ENCODE assay signal across 1 cellular context in genomic region chr19:16495982-16496612, GRCh38.
A peak's percentile ranks its signal among the peaks of the same experiment; 100 is the strongest.
TF ChIP-seq lines count a peak whose summit lies in the region.

Gene C19orf44, plus strand, starts transcription at chr19:16496394. Its CDS starts 4,399 bp downstream, at chr19:16500793.
Gene CALR3, minus strand, starts transcription at chr19:16496167. Its CDS starts 38 bp downstream, at chr19:16496129.

TF ChIP-seq in HepG2, 621 proteins besides CTCF, POLR2A, EP300 and RAD21 (continued from another document and continues in another):
- TF ChIP-seq PRDM4 (CRISPR knock-in tag; IDR thresholded peaks at IDR 0.05; ENCODE audit: borderline replicate concordance) (no peak), ZNF558 (CRISPR knock-in tag; IDR thresholded peaks at IDR 0.05; ENCODE audit: borderline replicate concordance) (no peak), POLR2G (IDR thresholded peaks at IDR 0.05; ENCODE audit: low read depth, low read length) (peak; percentile 60; the same call in 1 of the 2 replicates), ZNF616 (CRISPR knock-in tag; IDR thresholded peaks at IDR 0.05; ENCODE audit: low read depth) (no peak), ZBTB37 (CRISPR knock-in tag; IDR thresholded peaks at IDR 0.05) (no peak), MED13 (CRISPR knock-in tag; IDR thresholded peaks at IDR 0.05) (no peak), ZNF652 (CRISPR knock-in tag; IDR thresholded peaks at IDR 0.05; ENCODE audit: borderline replicate concordance, low read depth) (peak; percentile 85), SMAD3 (CRISPR knock-in tag; IDR thresholded peaks at IDR 0.05) (0 out of 2 replicates have a peak, but pooled peaks have one; percentile 57), ZNF850 (CRISPR knock-in tag; conservative IDR thresholded peaks at IDR 0.05) (no peak), TCF7L2 (IDR thresholded peaks at IDR 0.05; ENCODE audit: low read depth, low read length) (no peak), ATF2 (CRISPR knock-in tag; IDR thresholded peaks at IDR 0.05) (peak; percentile 57; the same call in 1 of the 2 replicates), ZNF564 (CRISPR knock-in tag; IDR thresholded peaks at IDR 0.05) (no peak), MLLT10 (CRISPR knock-in tag; IDR thresholded peaks at IDR 0.05) (no peak), GABPB1 (CRISPR knock-in tag; IDR thresholded peaks at IDR 0.05) (peak; percentile 99), PITX1 (CRISPR knock-in tag; IDR thresholded peaks at IDR 0.05) (peak; percentile 80), NR1H2 (CRISPR knock-in tag; IDR thresholded peaks at IDR 0.05; ENCODE audit: borderline replicate concordance, low read depth) (no peak), PHF8 (CRISPR knock-in tag; IDR thresholded peaks at IDR 0.05) (peak; percentile 59), ZBTB49 (CRISPR knock-in tag; IDR thresholded peaks at IDR 0.05; ENCODE audit: borderline replicate concordance) (no peak), GATAD1 (CRISPR knock-in tag; IDR thresholded peaks at IDR 0.05) (peak; percentile 86), FOXO4 (CRISPR knock-in tag; conservative IDR thresholded peaks at IDR 0.05) (no peak), MTERF4 (CRISPR knock-in tag; IDR thresholded peaks at IDR 0.05) (no peak), AGO1 (IDR thresholded peaks at IDR 0.05; ENCODE audit: low read depth, low read length, poor library complexity, severe bottlenecking) (no peak), SALL1 (CRISPR knock-in tag; IDR thresholded peaks at IDR 0.05) (peak; percentile 88), ZSCAN9 (CRISPR knock-in tag; IDR thresholded peaks at IDR 0.05; ENCODE audit: borderline replicate concordance) (peak; percentile 37; the same call in 1 of the 2 replicates), ZFX (CRISPR knock-in tag; IDR thresholded peaks at IDR 0.05; ENCODE audit: low read depth) (peak; percentile 80), KAT7 (CRISPR knock-in tag; IDR thresholded peaks at IDR 0.05; ENCODE audit: borderline replicate concordance) (no peak), MNT (IDR thresholded peaks at IDR 0.05) (peak; percentile 36; the same call in 1 of the 2 replicates)
- TF ChIP-seq, protein P1, sequence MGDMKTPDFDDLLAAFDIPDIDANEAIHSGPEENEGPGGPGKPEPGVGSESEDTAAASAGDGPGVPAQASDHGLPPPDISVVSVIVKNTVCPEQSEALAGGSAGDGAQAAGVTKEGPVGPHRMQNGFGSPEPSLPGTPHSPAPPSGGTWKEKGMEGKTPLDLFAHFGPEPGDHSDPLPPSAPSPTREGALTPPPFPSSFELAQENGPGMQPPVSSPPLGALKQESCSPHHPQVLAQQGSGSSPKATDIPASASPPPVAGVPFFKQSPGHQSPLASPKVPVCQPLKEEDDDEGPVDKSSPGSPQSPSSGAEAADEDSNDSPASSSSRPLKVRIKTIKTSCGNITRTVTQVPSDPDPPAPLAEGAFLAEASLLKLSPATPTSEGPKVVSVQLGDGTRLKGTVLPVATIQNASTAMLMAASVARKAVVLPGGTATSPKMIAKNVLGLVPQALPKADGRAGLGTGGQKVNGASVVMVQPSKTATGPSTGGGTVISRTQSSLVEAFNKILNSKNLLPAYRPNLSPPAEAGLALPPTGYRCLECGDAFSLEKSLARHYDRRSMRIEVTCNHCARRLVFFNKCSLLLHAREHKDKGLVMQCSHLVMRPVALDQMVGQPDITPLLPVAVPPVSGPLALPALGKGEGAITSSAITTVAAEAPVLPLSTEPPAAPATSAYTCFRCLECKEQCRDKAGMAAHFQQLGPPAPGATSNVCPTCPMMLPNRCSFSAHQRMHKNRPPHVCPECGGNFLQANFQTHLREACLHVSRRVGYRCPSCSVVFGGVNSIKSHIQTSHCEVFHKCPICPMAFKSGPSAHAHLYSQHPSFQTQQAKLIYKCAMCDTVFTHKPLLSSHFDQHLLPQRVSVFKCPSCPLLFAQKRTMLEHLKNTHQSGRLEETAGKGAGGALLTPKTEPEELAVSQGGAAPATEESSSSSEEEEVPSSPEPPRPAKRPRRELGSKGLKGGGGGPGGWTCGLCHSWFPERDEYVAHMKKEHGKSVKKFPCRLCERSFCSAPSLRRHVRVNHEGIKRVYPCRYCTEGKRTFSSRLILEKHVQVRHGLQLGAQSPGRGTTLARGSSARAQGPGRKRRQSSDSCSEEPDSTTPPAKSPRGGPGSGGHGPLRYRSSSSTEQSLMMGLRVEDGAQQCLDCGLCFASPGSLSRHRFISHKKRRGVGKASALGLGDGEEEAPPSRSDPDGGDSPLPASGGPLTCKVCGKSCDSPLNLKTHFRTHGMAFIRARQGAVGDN (CRISPR knock-in tag; IDR thresholded peaks at IDR 0.05), result peak; percentile 95
- TF ChIP-seq, protein P2, sequence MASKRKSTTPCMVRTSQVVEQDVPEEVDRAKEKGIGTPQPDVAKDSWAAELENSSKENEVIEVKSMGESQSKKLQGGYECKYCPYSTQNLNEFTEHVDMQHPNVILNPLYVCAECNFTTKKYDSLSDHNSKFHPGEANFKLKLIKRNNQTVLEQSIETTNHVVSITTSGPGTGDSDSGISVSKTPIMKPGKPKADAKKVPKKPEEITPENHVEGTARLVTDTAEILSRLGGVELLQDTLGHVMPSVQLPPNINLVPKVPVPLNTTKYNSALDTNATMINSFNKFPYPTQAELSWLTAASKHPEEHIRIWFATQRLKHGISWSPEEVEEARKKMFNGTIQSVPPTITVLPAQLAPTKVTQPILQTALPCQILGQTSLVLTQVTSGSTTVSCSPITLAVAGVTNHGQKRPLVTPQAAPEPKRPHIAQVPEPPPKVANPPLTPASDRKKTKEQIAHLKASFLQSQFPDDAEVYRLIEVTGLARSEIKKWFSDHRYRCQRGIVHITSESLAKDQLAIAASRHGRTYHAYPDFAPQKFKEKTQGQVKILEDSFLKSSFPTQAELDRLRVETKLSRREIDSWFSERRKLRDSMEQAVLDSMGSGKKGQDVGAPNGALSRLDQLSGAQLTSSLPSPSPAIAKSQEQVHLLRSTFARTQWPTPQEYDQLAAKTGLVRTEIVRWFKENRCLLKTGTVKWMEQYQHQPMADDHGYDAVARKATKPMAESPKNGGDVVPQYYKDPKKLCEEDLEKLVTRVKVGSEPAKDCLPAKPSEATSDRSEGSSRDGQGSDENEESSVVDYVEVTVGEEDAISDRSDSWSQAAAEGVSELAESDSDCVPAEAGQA (IDR thresholded peaks at IDR 0.05; ENCODE audit: low read depth), result peak; percentile 47
- TF ChIP-seq, protein P2 (CRISPR knock-in tag; IDR thresholded peaks at IDR 0.05; ENCODE audit: borderline replicate concordance), result no peak
- TF ChIP-seq, protein P3, sequence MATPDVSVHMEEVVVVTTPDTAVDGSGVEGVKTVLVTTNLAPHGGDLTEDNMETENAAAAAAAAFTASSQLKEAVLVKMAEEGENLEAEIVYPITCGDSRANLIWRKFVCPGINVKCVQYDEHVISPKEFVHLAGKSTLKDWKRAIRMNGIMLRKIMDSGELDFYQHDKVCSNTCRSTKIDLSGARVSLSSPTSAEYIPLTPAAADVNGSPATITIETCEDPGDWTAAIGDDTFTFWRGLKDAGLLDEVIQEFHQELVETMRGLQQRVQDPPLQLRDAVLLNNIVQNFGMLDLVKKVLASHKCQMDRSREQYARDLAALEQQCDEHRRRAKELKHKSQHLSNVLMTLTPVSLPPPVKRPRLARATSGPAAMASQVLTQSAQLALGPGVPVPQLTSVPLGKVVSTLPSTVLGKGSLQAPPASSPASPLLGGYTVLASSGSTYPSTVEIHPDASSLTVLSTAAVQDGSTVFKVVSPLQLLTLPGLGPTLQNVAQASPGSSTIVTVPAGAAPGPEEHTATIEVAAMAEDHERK (CRISPR knock-in tag; IDR thresholded peaks at IDR 0.05; ENCODE audit: low read depth), result peak; percentile 84
